Comparison of ENCODE assay signal across 22 cellular contexts in the genomic region with DNA sequence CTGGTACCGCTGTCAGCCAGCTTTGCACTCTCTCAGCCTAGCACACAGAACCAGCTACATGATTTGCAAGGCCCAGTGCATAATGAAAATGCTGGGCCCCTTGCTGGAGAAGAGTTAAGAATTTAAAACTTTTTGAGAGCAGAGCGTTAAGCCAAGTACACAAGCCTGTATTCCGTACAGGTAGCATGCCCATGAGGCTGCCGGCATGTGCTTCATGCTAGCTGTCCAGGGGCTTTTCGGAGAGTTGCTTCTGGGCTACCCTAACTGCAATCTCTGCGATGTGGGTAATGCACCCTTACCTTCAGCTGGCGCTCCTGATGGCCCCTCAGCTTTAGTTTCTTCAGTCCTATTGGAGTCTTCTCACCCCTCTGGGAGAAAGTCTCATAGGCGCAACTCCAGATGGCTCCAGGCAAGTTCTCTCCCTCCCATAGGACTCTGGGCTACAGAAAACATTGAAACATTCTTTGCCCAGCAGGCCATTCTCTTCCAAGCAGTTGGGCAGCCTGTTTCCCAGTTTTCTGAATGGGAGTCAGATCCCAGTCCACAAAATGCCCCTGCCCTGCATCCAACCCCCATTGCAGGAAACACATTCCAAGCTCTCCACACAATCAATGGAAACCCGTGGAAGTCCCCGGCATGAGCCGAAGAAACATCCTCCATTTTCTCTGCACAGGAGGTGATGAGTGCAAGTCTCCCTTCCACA.
"Had no signal": no experiment of that assay in that cellular context is flagged by ENCODE, and none has a peak within 500 bp of the region (broad histone marks: within the 10 kb centered on the region; RNA-seq: fewer than 3 reads in every experiment).

No MANE protein-coding gene starts in this region.

- H3K9me3 ChIP-seq: right lobe of liver, vagina had no signal

- H3K36me3 ChIP-seq: right lobe of liver, stomach, vagina had no signal

- H3K4me3 Mint-ChIP-seq: activated CD8-positive, alpha-beta T cell treated with anti-CD3 and anti-CD28 coated beads, Interleukin-2, amount 10 ng/mL, durations not matched to agents 7 days and 5 days; dendritic cell treated with granulocyte-macrophage colony-stimulating factor and Interleukin-4, amounts not matched to agents 40 ng/mL and 50 ng/mL, for 4 days; memory B cell; nephron; stimulated activated effector memory CD8-positive, alpha-beta T cell treated with anti-CD3 and anti-CD28 coated beads, Interleukin-12 subunit alpha, Interleukin-12 subunit beta, amount 100 ng/mL, for 72 hours had no signal

- ATAC-seq: activated CD4-positive, CD25-positive, alpha-beta regulatory T cell treated with anti-CD3 and anti-CD28 coated beads, Interleukin-2, amount 50 U/mL, for 24 hours; activated CD8-positive, alpha-beta T cell treated with anti-CD3 and anti-CD28 coated beads, Interleukin-2, amount 10 ng/mL, durations not matched to agents 7 days and 5 days; activated naive CD4-positive, alpha-beta T cell treated with anti-CD3 and anti-CD28 coated beads, Interleukin-2, amount 50 U/mL, for 72 hours; foreskin keratinocyte; left cardiac atrium; right lobe of liver; stimulated activated effector memory CD8-positive, alpha-beta T cell treated with anti-CD3 and anti-CD28 coated beads, Interleukin-12 subunit alpha, Interleukin-12 subunit beta, amount 100 ng/mL, for 72 hours had no signal

- H3K36me3 Mint-ChIP-seq: activated naive CD4-positive, alpha-beta T cell treated with anti-CD3 and anti-CD28 coated beads, Interleukin-2, amount 50 U/mL, for 72 hours; brain; memory B cell had no signal

- H3K27ac ChIP-seq: foreskin keratinocyte, hepatocyte, right lobe of liver, stomach, vagina had no signal

- H3K79me2 ChIP-seq: hepatocyte had no signal

- H3K4me2 ChIP-seq: hepatocyte had no signal

- H3K27me3 ChIP-seq: right lobe of liver, vagina had no signal

- DNase-seq: activated CD4-positive, alpha-beta T cell treated with anti-CD3 and anti-CD28 coated beads, Interleukin-2, amount 50 U/mL, for 1 hour; activated CD8-positive, alpha-beta T cell treated with anti-CD3 and anti-CD28 coated beads, Interleukin-2, amount 10 ng/mL, durations not matched to agents 7 days and 5 days; aorta; effector CD4-positive, alpha-beta T cell; foreskin keratinocyte; glutamatergic neuron; left cardiac atrium; occipital lobe; right lobe of liver; stimulated activated CD4-positive, alpha-beta T cell treated with anti-CD3 and anti-CD28 coated beads, Interleukin-2, amount 100 ng/mL, for 24 hours; stomach; trophoblast cell had no signal

- H3K9me3 Mint-ChIP-seq: activated naive CD4-positive, alpha-beta T cell treated with anti-CD3 and anti-CD28 coated beads, Interleukin-2, amount 50 U/mL, for 72 hours; brain; dendritic cell treated with granulocyte-macrophage colony-stimulating factor and Interleukin-4, amounts not matched to agents 40 ng/mL and 50 ng/mL, for 4 days; memory B cell; nephron; stimulated activated effector memory CD8-positive, alpha-beta T cell treated with anti-CD3 and anti-CD28 coated beads, Interleukin-12 subunit alpha, Interleukin-12 subunit beta, amount 100 ng/mL, for 72 hours had no signal

- H3K4me3 ChIP-seq: hepatocyte, right lobe of liver, skin epidermis, stomach, vagina had no signal

- H3K27ac Mint-ChIP-seq: activated CD8-positive, alpha-beta T cell treated with anti-CD3 and anti-CD28 coated beads, Interleukin-2, amount 10 ng/mL, durations not matched to agents 7 days and 5 days; activated naive CD4-positive, alpha-beta T cell treated with anti-CD3 and anti-CD28 coated beads, Interleukin-2, amount 50 U/mL, for 72 hours; dendritic cell treated with granulocyte-macrophage colony-stimulating factor and Interleukin-4, amounts not matched to agents 40 ng/mL and 50 ng/mL, for 4 days; memory B cell; nephron; stimulated activated effector memory CD8-positive, alpha-beta T cell treated with anti-CD3 and anti-CD28 coated beads, Interleukin-12 subunit alpha, Interleukin-12 subunit beta, amount 100 ng/mL, for 72 hours had no signal
